18 cellular contexts compared by ENCODE assay signal in genomic region chr2:12304494-12305228, GRCh38.
DNase-seq lines count a peak whose midpoint lies in the region; ATAC-seq and TF ChIP-seq lines count a peak whose summit lies in the region.
"Had no signal": no experiment of that assay in that cellular context is flagged by ENCODE, and none has a peak within 500 bp of the region (broad histone marks: within the 10 kb centered on the region; RNA-seq: fewer than 3 reads in every experiment).

No MANE protein-coding gene starts in this region.

- no peaks in the 10 kb centered on the region for H3K36me3 ChIP-seq in DND-41 (ENCODE audit: insufficient read depth, low read length)
- H3K36me3 ChIP-seq: colonic mucosa had no signal

- TF ChIP-seq CTCF in DND-41 (IDR thresholded peaks at IDR 0.05; ENCODE audit: borderline replicate concordance, extremely low read depth, low read length, poor library complexity, severe bottlenecking) (no peak), astrocyte of the spinal cord (IDR thresholded peaks at IDR 0.05; ENCODE audit: low read depth, low read length) (no peak)

- H3K4me1 ChIP-seq in DND-41 (ENCODE audit: insufficient read depth, low read length): peaks cover 30% of the 10 kb centered on the region
- H3K4me1 ChIP-seq: colonic mucosa, psoas muscle had no signal

- no peaks in the 10 kb centered on the region for H3K79me2 ChIP-seq in DND-41 (ENCODE audit: insufficient read depth, low read length)

- H3K27me3 ChIP-seq in DND-41 (ENCODE audit: insufficient read depth, low read length, poor library complexity): no peaks in the 10 kb centered on the region
- H3K27me3 ChIP-seq: colonic mucosa had no signal

- in situ Hi-C loops in astrocyte of the spinal cord (cut with HindIII; ENCODE audit: low sequenced_read_pairs): loop anchor here (25.0 kb wide), 1 partner anchor 408 kb away; the partner anchor contains the start of gene TRIB2

- H3K4me2 ChIP-seq in DND-41 (ENCODE audit: insufficient read depth, low read length): no peak overlapping the region

- no peak overlapping the region for H2AFZ ChIP-seq in DND-41 (ENCODE audit: low read depth, low read length)

- H3K9me3 ChIP-seq in DND-41 (ENCODE audit: insufficient read depth, low read length, severe bottlenecking): no peaks in the 10 kb centered on the region
- H3K9me3 ChIP-seq: colonic mucosa, psoas muscle had no signal

- H4K20me1 ChIP-seq in DND-41 (ENCODE audit: insufficient read depth, low read length): no peaks in the 10 kb centered on the region

- H3K9ac ChIP-seq in DND-41 (ENCODE audit: low read depth, low read length): no peak overlapping the region

- DNase-seq in DND-41 (peak; percentile 30), LHCN-M2 (ENCODE audit: low read depth) (peak; percentile 62), astrocyte of the spinal cord (ENCODE audit: low read depth, low spot score) (peak; percentile 74), midbrain (lab: John Stamatoyannopoulos, UW) (peak; percentile 14), kidney tubule cell (ENCODE audit: low spot score) (no peak), NCI-H2107 (lab: John Stamatoyannopoulos, UW) (no peak)
- DNase-seq: activated CD4-positive, alpha-beta T cell treated with anti-CD3 and anti-CD28 coated beads for 36 hours; activated T-cell treated with anti-CD3 and anti-CD28 coated beads for 4 hours; CD8-positive, alpha-beta memory T cell; colonic mucosa; Kasumi-1; NCI-H2029 treated with DMSO at 0.1 percent for 48 hours; NCI-H82; psoas muscle; SHP77; stimulated activated CD4-positive, alpha-beta T cell treated with anti-CD3 and anti-CD28 coated beads, Interleukin-15, amount 100 ng/mL, for 24 hours; T1000 had no signal

- peak; percentile 6; the same call in 1 of the 3 replicates for ATAC-seq in DND-41 (ENCODE audit: insufficient read depth, low read depth)
- ATAC-seq in HG03442 (IDR thresholded peaks at IDR 0.05; ENCODE audit: unreplicated experiment): no peak
- ATAC-seq: activated CD4-positive, alpha-beta T cell treated with anti-CD3 and anti-CD28 coated beads for 36 hours; psoas muscle had no signal

- H3K27ac ChIP-seq in DND-41 (ENCODE audit: low read length): no peak overlapping the region
- H3K27ac ChIP-seq: colonic mucosa, psoas muscle had no signal

- H3K4me3 ChIP-seq in DND-41 (ENCODE audit: low read depth in 1 of 2, low read length in 2 of 2): no peak overlapping the region
- no peak overlapping the region for H3K4me3 ChIP-seq in astrocyte of the spinal cord (ENCODE audit: low read depth, low read length)
- H3K4me3 ChIP-seq: colonic mucosa, psoas muscle had no signal

Comparison
In these comparisons a context has a peak if more than half of its experiments do, and no peak if none do; other contexts are left out.
1. DNase-seq: peak in DND-41 (single experiment), LHCN-M2 (single experiment), astrocyte of the spinal cord (single experiment) and midbrain (single experiment); none in kidney tubule cell (single experiment) and NCI-H2107 (single experiment).